Comparison of ENCODE assay signal across 9 cellular contexts in genomic region chr20:36471885-36472642, GRCh38.
DNase-seq lines count a peak whose midpoint lies in the region; ATAC-seq, FAIRE-seq and TF ChIP-seq lines count a peak whose summit lies in the region.
"Had no signal": no experiment of that assay in that cellular context is flagged by ENCODE, and none has a peak within 500 bp of the region (broad histone marks: within the 10 kb centered on the region; RNA-seq: fewer than 3 reads in every experiment).

No MANE protein-coding gene starts in this region.

- in situ Hi-C loops in GM12878 (cut with MboI): no loop called here

- no peak for TF ChIP-seq EP300 in GM12878 (IDR thresholded peaks at IDR 0.05; ENCODE audit: borderline replicate concordance in 1 of 2, control insufficient read depth in 1 of 2, low read depth in 2 of 2, low read length in 2 of 2)

- POLR2A ChIA-PET in GM12878 (lab: Charles Lee): interaction anchor here (0.7 to 1.8 kb wide), 5 partner anchors 9 to 703 kb away, joined by 3 to 9 read pairs (median 5); no protein-coding TSS in a partner anchor

- H3K4me3 ChIP-seq in heart left ventricle: peak overlapping the region in 3 of 12 donors; percentile 38 to 43 (median 38)
- peak overlapping the region; percentile 10 for H3K4me3 ChIP-seq in GM12878
- H3K4me3 ChIP-seq in muscle layer of duodenum (ENCODE audit: low read depth in 1 of 2, low read length in 2 of 2): peak overlapping the region; percentile 27 to 43
- no peak overlapping the region for H3K4me3 ChIP-seq in aorta (ENCODE audit: low read length in 2 of 2)

- peak overlapping the region; percentile 11 to 86 (median 54) for H3K27ac ChIP-seq in heart left ventricle
- H3K27ac ChIP-seq in GM12878 (ENCODE audit: control insufficient read depth, insufficient read depth): peak overlapping the region; percentile 74
- peak overlapping the region; percentile 83 for H3K27ac ChIP-seq in muscle layer of duodenum (ENCODE audit: low read length)
- peak overlapping the region; percentile 23 to 65 for H3K27ac ChIP-seq in aorta (ENCODE audit: low read depth in 1 of 2, low read length in 2 of 2)

- SMC1A ChIA-PET in GM12878 (lab: Charles Lee; ENCODE audit: uncharacterized antibody, unreplicated experiment): interaction anchor here (0.5 to 3.5 kb wide), 9 partner anchors 10 to 865 kb away, joined by 3 to 17 read pairs (median 6); no protein-coding TSS in a partner anchor

- TF ChIP-seq RAD21 in GM12878 (IDR thresholded peaks at IDR 0.05; ENCODE audit: insufficient read depth, low read depth, low read length): no peak

- H3K79me2 ChIP-seq in GM12878 (ENCODE audit: control insufficient read depth, insufficient read depth, low read length): peaks cover 46% of the 10 kb centered on the region

- no peak for FAIRE-seq in GM12878 (lab: Jason Lieb, UNC)
- FAIRE-seq: islet of Langerhans had no signal

- 63 to 80% (median 68%) methylated on average over 9 of the region's 9 CpGs for WGBS in heart left ventricle, 4 donors
- 89% methylated on average over 9 of the region's 9 CpGs for WGBS in GM12878 (ENCODE audit: insufficient coverage, insufficient replicate concordance, low lambda C conversion rate, missing lambda C conversion rate)
- 25 to 35% methylated on average over 9 of the region's 9 CpGs for WGBS in aorta, 2 donors

- H3K9ac ChIP-seq in GM12878 (ENCODE audit: control insufficient read depth, insufficient read depth, low read length): peak overlapping the region; percentile 65

- BruUV-seq in GM12878 (replicated peaks; lab: Mats Ljungman, UMichigan): no TSS peak

- RAD21 ChIA-PET in GM12878 (lab: Charles Lee; ENCODE audit: unreplicated experiment): interaction anchor here (0.7 to 2.0 kb wide), 4 partner anchors 13 to 273 kb away, joined by 3 to 7 read pairs (median 4); no protein-coding TSS in a partner anchor

- peak overlapping the region; percentile 68 for H2AFZ ChIP-seq in GM12878 (ENCODE audit: control insufficient read depth, low read depth, low read length)

- peak overlapping the region; percentile 82 for H3K4me2 ChIP-seq in GM12878 (ENCODE audit: control insufficient read depth, insufficient read depth)

- peaks cover 6 to 85% (median 77%) of the 10 kb centered on the region in 12 donors for H3K4me1 ChIP-seq in heart left ventricle
- peaks cover 36% of the 10 kb centered on the region for H3K4me1 ChIP-seq in GM12878 (ENCODE audit: control insufficient read depth, insufficient read depth, low read length)
- peaks cover 28 to 79% of the 10 kb centered on the region in 2 donors for H3K4me1 ChIP-seq in muscle layer of duodenum (ENCODE audit: control insufficient read depth in 1 of 2, insufficient read depth in 2 of 2, low read length in 2 of 2)
- H3K4me1 ChIP-seq in aorta (ENCODE audit: control insufficient read depth in 1 of 2, insufficient read depth in 2 of 2, low read length in 2 of 2): peaks cover 0 to 12% of the 10 kb centered on the region in 2 donors

- CTCF ChIA-PET in GM12878 (lab: Yijun Ruan, JAX): interaction anchor here (0.7 to 2.7 kb wide), 9 partner anchors 8 to 365 kb away, joined by 3 to 11 read pairs (median 4); no protein-coding TSS in a partner anchor

- H3K27me3 ChIP-seq in heart left ventricle (no peaks in the 10 kb centered on the region), GM12878 (replicated peaks in 1 of 2; ENCODE audit: control insufficient read depth in 2 of 2, insufficient read depth in 2 of 2, low read length in 1 of 2) (no peaks in the 10 kb centered on the region), muscle layer of duodenum (ENCODE audit: low read depth, low read length) (no peaks in the 10 kb centered on the region), aorta (ENCODE audit: control insufficient read depth in 1 of 2, insufficient read depth in 2 of 2, low read length in 1 of 2) (no peaks in the 10 kb centered on the region)

- intact Hi-C loops in heart left ventricle (cut with DNase I): no loop called here
- intact Hi-C loops in left ventricle myocardium superior (cut with micrococcal nuclease): no loop called here
- intact Hi-C loops in GM12878 (cut with micrococcal nuclease; ENCODE audit: unreplicated experiment): no loop called here
- intact Hi-C loops in aorta (cut with DNase I): no loop called here

- H3K36me3 ChIP-seq in heart left ventricle (peaks cover 0 to 9% (median under 1%) of the 10 kb centered on the region in 9 donors), GM12878 (ENCODE audit: control insufficient read depth in 2 of 2, insufficient read depth in 2 of 2, low read length in 1 of 2) (no peaks in the 10 kb centered on the region; a peak in 1 of 4 replicates), muscle layer of duodenum (ENCODE audit: control insufficient read depth in 1 of 2, insufficient read depth in 2 of 2, low read length in 2 of 2) (no peaks in the 10 kb centered on the region), aorta (ENCODE audit: control insufficient read depth in 1 of 2, insufficient read depth in 2 of 2, low read length in 1 of 2) (no peaks in the 10 kb centered on the region)

- DNase-seq in heart left ventricle: no peak
- no peak for DNase-seq in left ventricle myocardium superior
- no peak for DNase-seq in GM12878 (ENCODE audit: low read depth, low spot score)
- DNase-seq in aorta: no peak
- DNase-seq in NCI-H748 (lab: John Stamatoyannopoulos, UW; ENCODE audit: unreplicated experiment): no peak
- DNase-seq in stimulated activated CD4-positive, alpha-beta T cell treated with anti-CD3 and anti-CD28 coated beads, Interleukin-12 subunit alpha, Interleukin-12 subunit beta, amount 100 ng/mL, for 4 hours: no peak
- no peak for DNase-seq in SHP77 treated with DMSO at 0.1 percent for 48 hours (lab: John Stamatoyannopoulos, UW)

- no peaks in the 10 kb centered on the region for H3K9me3 ChIP-seq in heart left ventricle
- no peaks in the 10 kb centered on the region for H3K9me3 ChIP-seq in GM12878 (replicated peaks; ENCODE audit: control insufficient read depth, insufficient read depth, low read length)
- no peaks in the 10 kb centered on the region for H3K9me3 ChIP-seq in muscle layer of duodenum (ENCODE audit: control insufficient read depth in 1 of 2, low read length in 2 of 2)
- H3K9me3 ChIP-seq in aorta (ENCODE audit: control insufficient read depth, low read length): no peaks in the 10 kb centered on the region

- TF ChIP-seq POLR2A in heart left ventricle (IDR thresholded peaks at IDR 0.05) (no peak), GM12878 (IDR thresholded peaks at IDR 0.05; ENCODE audit: low read depth, low read length) (no peak)

- TF ChIP-seq CTCF in heart left ventricle (IDR thresholded peaks at IDR 0.05): no peak
- TF ChIP-seq CTCF in GM12878 (IDR thresholded peaks at IDR 0.05 in 2 of 3, conservative IDR thresholded peaks at IDR 0.05 in 1 of 3; ENCODE audit: control insufficient read depth in 2 of 3, extremely low read depth in 1 of 3, insufficient read depth in 1 of 3, low read depth in 3 of 3, low read length in 3 of 3): no peak

- no peak for ATAC-seq in heart left ventricle
- ATAC-seq in left ventricle myocardium superior: no peak
- ATAC-seq in GM12878: peak; percentile 17; the same call in 1 of the 3 replicates
- ATAC-seq in aorta (ENCODE audit: low FRiP score): no peak

- no peaks in the 10 kb centered on the region for H4K20me1 ChIP-seq in GM12878 (ENCODE audit: control insufficient read depth, insufficient read depth)

TF ChIP-seq in GM12878, 131 proteins besides CTCF, POLR2A, EP300 and RAD21 (continues in another document):
- TF ChIP-seq NFIC (IDR thresholded peaks at IDR 0.05; ENCODE audit: low read depth, low read length): no peak
- no peak for TF ChIP-seq NR2C2 (IDR thresholded peaks at IDR 0.05; ENCODE audit: borderline replicate concordance, control insufficient read depth, insufficient read length, low read depth)
- no peak for TF ChIP-seq PAX5 (IDR thresholded peaks at IDR 0.05; ENCODE audit: borderline replicate concordance, low read depth, low read length)
- TF ChIP-seq, protein P1, sequence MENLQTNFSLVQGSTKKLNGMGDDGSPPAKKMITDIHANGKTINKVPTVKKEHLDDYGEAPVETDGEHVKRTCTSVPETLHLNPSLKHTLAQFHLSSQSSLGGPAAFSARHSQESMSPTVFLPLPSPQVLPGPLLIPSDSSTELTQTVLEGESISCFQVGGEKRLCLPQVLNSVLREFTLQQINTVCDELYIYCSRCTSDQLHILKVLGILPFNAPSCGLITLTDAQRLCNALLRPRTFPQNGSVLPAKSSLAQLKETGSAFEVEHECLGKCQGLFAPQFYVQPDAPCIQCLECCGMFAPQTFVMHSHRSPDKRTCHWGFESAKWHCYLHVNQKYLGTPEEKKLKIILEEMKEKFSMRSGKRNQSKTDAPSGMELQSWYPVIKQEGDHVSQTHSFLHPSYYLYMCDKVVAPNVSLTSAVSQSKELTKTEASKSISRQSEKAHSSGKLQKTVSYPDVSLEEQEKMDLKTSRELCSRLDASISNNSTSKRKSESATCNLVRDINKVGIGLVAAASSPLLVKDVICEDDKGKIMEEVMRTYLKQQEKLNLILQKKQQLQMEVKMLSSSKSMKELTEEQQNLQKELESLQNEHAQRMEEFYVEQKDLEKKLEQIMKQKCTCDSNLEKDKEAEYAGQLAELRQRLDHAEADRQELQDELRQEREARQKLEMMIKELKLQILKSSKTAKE (IDR thresholded peaks at IDR 0.05; ENCODE audit: low read depth, poor library complexity, severe bottlenecking): no peak
- TF ChIP-seq, protein P2, sequence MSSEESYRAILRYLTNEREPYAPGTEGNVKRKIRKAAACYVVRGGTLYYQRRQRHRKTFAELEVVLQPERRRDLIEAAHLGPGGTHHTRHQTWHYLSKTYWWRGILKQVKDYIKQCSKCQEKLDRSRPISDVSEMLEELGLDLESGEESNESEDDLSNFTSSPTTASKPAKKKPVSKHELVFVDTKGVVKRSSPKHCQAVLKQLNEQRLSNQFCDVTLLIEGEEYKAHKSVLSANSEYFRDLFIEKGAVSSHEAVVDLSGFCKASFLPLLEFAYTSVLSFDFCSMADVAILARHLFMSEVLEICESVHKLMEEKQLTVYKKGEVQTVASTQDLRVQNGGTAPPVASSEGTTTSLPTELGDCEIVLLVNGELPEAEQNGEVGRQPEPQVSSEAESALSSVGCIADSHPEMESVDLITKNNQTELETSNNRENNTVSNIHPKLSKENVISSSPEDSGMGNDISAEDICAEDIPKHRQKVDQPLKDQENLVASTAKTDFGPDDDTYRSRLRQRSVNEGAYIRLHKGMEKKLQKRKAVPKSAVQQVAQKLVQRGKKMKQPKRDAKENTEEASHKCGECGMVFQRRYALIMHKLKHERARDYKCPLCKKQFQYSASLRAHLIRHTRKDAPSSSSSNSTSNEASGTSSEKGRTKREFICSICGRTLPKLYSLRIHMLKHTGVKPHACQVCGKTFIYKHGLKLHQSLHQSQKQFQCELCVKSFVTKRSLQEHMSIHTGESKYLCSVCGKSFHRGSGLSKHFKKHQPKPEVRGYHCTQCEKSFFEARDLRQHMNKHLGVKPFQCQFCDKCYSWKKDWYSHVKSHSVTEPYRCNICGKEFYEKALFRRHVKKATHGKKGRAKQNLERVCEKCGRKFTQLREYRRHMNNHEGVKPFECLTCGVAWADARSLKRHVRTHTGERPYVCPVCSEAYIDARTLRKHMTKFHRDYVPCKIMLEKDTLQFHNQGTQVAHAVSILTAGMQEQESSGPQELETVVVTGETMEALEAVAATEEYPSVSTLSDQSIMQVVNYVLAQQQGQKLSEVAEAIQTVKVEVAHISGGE (CRISPR knock-in tag; IDR thresholded peaks at IDR 0.05): no peak
- TF ChIP-seq HDAC2 (IDR thresholded peaks at IDR 0.05): no peak
- no peak for TF ChIP-seq PAX8 (IDR thresholded peaks at IDR 0.05)

Comparison
In these comparisons a context has a peak if more than half of its experiments do, and no peak if none do; other contexts are left out.
1. H3K4me3 ChIP-seq: peak in GM12878 (single experiment) and muscle layer of duodenum (2 of 2); none in aorta (0 of 2).
2. Peak in every context shown above with its lines, with median percentiles within 50 percentile points of each other: H3K27ac ChIP-seq.